Comparison of ENCODE assay signal across 10 cellular contexts in the genomic region with DNA sequence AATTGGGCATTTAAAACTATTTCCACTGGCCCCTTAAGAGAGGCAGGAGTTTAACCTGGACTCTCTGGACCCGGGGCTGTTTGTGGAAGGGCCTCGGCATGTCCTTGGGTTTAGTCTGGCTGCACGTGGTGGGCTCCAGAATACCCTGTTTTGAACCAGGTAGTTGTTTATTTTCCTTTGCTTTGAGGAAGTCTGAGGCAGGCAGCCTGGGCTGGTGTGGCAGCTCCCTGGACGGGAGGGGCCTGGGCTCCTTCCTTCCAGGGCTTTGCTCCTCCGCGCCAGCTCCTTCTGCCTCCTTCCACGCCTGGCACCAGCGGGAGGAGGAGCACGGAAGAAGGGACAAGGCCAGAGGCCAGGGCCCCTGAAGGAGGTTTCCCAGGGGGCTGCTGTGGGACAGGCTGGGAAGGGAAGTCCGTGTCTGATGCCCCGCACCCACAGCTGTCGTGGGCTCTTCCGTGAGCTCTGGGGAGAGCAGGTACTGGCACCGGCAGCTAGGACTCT. TPM values are rescaled to one million over a fixed set of nuclear protein-coding genes. Genes with fewer than 3 reads are reported as not detected.
DNase-seq lines count a peak whose midpoint lies in the region; ATAC-seq and TF ChIP-seq lines count a peak whose summit lies in the region.
"Had no signal": no experiment of that assay in that cellular context is flagged by ENCODE, and none has a peak within 500 bp of the region (broad histone marks: within the 10 kb centered on the region; RNA-seq: fewer than 3 reads in every experiment).

No MANE protein-coding gene starts in this region.

- H3K27ac Mint-ChIP-seq in endodermal cell, result peak overlapping the region; percentile 61
- H3K27ac Mint-ChIP-seq in naive B cell, result peak overlapping the region in 5 of 6 donors; percentile 71 to 93 (median 86)

- H3K9me3 ChIP-seq in A673 (ENCODE audit: low read depth, low read length, poor library complexity, severe bottlenecking) (peaks cover 7% of the 10 kb centered on the region), Panc1 (ENCODE audit: control insufficient read depth, insufficient read depth, low read depth, low read length) (peaks cover 2% of the 10 kb centered on the region; the same call in 1 of the 2 replicates), endodermal cell (ENCODE audit: control insufficient read depth, low read length) (peaks cover 10% of the 10 kb centered on the region)

- H3K4me1 ChIP-seq in A673 (ENCODE audit: insufficient read depth, low read length, poor library complexity, severe bottlenecking) (no peaks in the 10 kb centered on the region), Panc1 (ENCODE audit: control insufficient read depth, insufficient read depth, low read length) (peaks cover 13% of the 10 kb centered on the region), endodermal cell (ENCODE audit: control insufficient read depth, insufficient read depth, low read length) (no peaks in the 10 kb centered on the region)

- H3K27me3 ChIP-seq in A673 (replicated peaks; ENCODE audit: insufficient read depth, low read depth, low read length, poor library complexity) (no peaks in the 10 kb centered on the region), Panc1 (ENCODE audit: control insufficient read depth, insufficient read depth, low read length) (no peaks in the 10 kb centered on the region), endodermal cell (ENCODE audit: control insufficient read depth, insufficient read depth, low read length, poor library complexity, severe bottlenecking) (no peaks in the 10 kb centered on the region)

- H3K27me3 Mint-ChIP-seq in endodermal cell (ENCODE audit: insufficient read depth) (no peaks in the 10 kb centered on the region), naive B cell (no peaks in the 10 kb centered on the region)

- H3K4me3 Mint-ChIP-seq in endodermal cell, result no peak overlapping the region
- peak overlapping the region; percentile 59 to 88 (median 80) for H3K4me3 Mint-ChIP-seq in naive B cell

- ATAC-seq in Panc1, result peak; percentile 82
- ATAC-seq in naive B cell (ENCODE audit: low read depth in 2 of 2), result peak; percentile 41 to 60
- ATAC-seq in GM18861 (IDR thresholded peaks at IDR 0.05; ENCODE audit: unreplicated experiment), result no peak
- no peak for ATAC-seq in HG02885 (IDR thresholded peaks at IDR 0.05; ENCODE audit: poor library complexity, unreplicated experiment)

- POLR2A ChIA-PET in A673 (lab: Charles Lee; ENCODE audit: low non-redundant PET) (no interaction called here), Panc1 (lab: Charles Lee) (interaction anchor here (0.6 kb wide), 1 partner anchor 14 kb away, joined by 9 read pairs; no protein-coding TSS in a partner anchor)

- H3K36me3 Mint-ChIP-seq in endodermal cell (ENCODE audit: low read depth) (peaks cover 18% of the 10 kb centered on the region), naive B cell (peaks cover 11 to 17% of the 10 kb centered on the region in 2 donors)

- H3K27ac ChIP-seq in A673 (ENCODE audit: low read depth, low read length, poor library complexity, severe bottlenecking), result peak overlapping the region; percentile 5
- peak overlapping the region; percentile 21; the same call in 1 of the 2 replicates for H3K27ac ChIP-seq in Panc1 (ENCODE audit: low read length)
- no peak overlapping the region for H3K27ac ChIP-seq in endodermal cell (ENCODE audit: low read depth, low read length)

- H3K4me3 ChIP-seq in A673 (ENCODE audit: low read depth, low read length, poor library complexity, severe bottlenecking) (no peak overlapping the region), Panc1 (ENCODE audit: low read depth in 2 of 2, low read length in 2 of 2) (no peak overlapping the region), endodermal cell (ENCODE audit: low read length) (no peak overlapping the region)

- 64 to 96% methylated on average over 4 to 14 of the region's 14 CpGs for WGBS in endodermal cell (ENCODE audit: insufficient coverage in 1 of 2, insufficient read length in 1 of 2), 2 experiments

- BruUV-seq in A673 (replicated peaks; lab: Mats Ljungman, UMichigan) (no TSS peak), Panc1 (replicated peaks; lab: Mats Ljungman, UMichigan) (no TSS peak)

- peaks cover 5% of the 10 kb centered on the region for H3K4me1 Mint-ChIP-seq in endodermal cell
- H3K4me1 Mint-ChIP-seq in naive B cell, result peaks cover 68 to 81% (median 79%) of the 10 kb centered on the region in 3 donors

- CTCF ChIA-PET in A673 (lab: Charles Lee), result no interaction called here
- CTCF ChIA-PET in Panc1 (lab: Charles Lee), result no interaction called here

- DNase-seq in A673 (ENCODE audit: low spot score) (no peak), Panc1 (ENCODE audit: low read depth, low spot score) (no peak), endodermal cell (peak; percentile 50), naive B cell (no peak), iPS-NIHi7 (ENCODE audit: extremely low spot score) (no peak), HuH-7 (ENCODE audit: low spot score) (no peak)
- DNase-seq: activated CD4-positive, alpha-beta T cell treated with anti-CD3 and anti-CD28 coated beads, Interleukin-2, amount 50 U/mL, for 48 hours; COR-L47 had no signal

- no peaks in the 10 kb centered on the region for H3K36me3 ChIP-seq in A673 (ENCODE audit: insufficient read depth, low read length, poor library complexity, severe bottlenecking)
- H3K36me3 ChIP-seq in Panc1 (ENCODE audit: control insufficient read depth, insufficient read depth, low read length), result no peaks in the 10 kb centered on the region
- H3K36me3 ChIP-seq in endodermal cell (ENCODE audit: control insufficient read depth, insufficient read depth, low read length), result peaks cover 9% of the 10 kb centered on the region

- H3K9me3 Mint-ChIP-seq in endodermal cell (peaks cover 13% of the 10 kb centered on the region), naive B cell (peaks cover 4 to 8% (median 7%) of the 10 kb centered on the region in 7 donors)

- TF ChIP-seq CTCF in A673 (conservative IDR thresholded peaks at IDR 0.05; ENCODE audit: low read depth, low read length) (no peak), Panc1 (IDR thresholded peaks at IDR 0.05) (no peak), endodermal cell (conservative IDR thresholded peaks at IDR 0.05) (no peak)

- in situ Hi-C loops in Panc1 (cut with HindIII; ENCODE audit: low pct_unique_long_range_greater_than_20kb, low sequenced_read_pairs), result no loop called here

- H3K9ac ChIP-seq in endodermal cell (ENCODE audit: extremely low read depth, low read length, poor library complexity, severe bottlenecking), result no peak overlapping the region

- intact Hi-C loops in A673 (cut with micrococcal nuclease; ENCODE audit: unreplicated experiment), result no loop called here
- intact Hi-C loops in Panc1 (cut with micrococcal nuclease; ENCODE audit: unreplicated experiment), result no loop called here

RNA-seq across cellular contexts. Expression of gene BANP, which starts 15.5 kb away (rescaled TPM):
- total RNA-seq in A673 (2021) (35.2 and 44.3 TPM in 2 replicates), Panc1 (2021; ENCODE audit: unreplicated experiment) (22.6 TPM), endodermal cell (10 to 100 TPM; 39.5 to 45.5 TPM)
- 21.5 TPM for polyA plus RNA-seq in Panc1 (2012; ENCODE audit: insufficient read length)
- 23.8 TPM for polyA plus RNA-seq in endodermal cell (2013, experiment 1 of 2)
- 20.0 TPM for polyA plus RNA-seq in endodermal cell (2013, experiment 2 of 2)
- polyA plus RNA-seq in naive B cell (ENCODE audit: low read depth in 6 of 6), result 10 to 100 TPM; 24.3 to 40.1 (median 28.5) TPM

RNA-seq across cellular contexts. Expression of gene CA5A, which starts 30.4 kb away (rescaled TPM):
- total RNA-seq in A673 (2021) (not detected in 2 replicates), Panc1 (2021; ENCODE audit: unreplicated experiment) (not detected), endodermal cell (not detected)
- 0.06 TPM for polyA plus RNA-seq in Panc1 (2012; ENCODE audit: insufficient read length)
- not detected for polyA plus RNA-seq in endodermal cell (2013, experiment 1 of 2)
- polyA plus RNA-seq in endodermal cell (2013, experiment 2 of 2), result not detected
- polyA plus RNA-seq in naive B cell (ENCODE audit: low read depth in 6 of 6), result not detected

Comparison
In these comparisons a context has a peak if more than half of its experiments do, and no peak if none do; other contexts are left out.
1. ATAC-seq: peak in Panc1 (single experiment) and naive B cell (2 of 2); none in GM18861 (single experiment) and HG02885 (single experiment).